Comparison of ENCODE assay signal across 1 cellular context in the genomic region with DNA sequence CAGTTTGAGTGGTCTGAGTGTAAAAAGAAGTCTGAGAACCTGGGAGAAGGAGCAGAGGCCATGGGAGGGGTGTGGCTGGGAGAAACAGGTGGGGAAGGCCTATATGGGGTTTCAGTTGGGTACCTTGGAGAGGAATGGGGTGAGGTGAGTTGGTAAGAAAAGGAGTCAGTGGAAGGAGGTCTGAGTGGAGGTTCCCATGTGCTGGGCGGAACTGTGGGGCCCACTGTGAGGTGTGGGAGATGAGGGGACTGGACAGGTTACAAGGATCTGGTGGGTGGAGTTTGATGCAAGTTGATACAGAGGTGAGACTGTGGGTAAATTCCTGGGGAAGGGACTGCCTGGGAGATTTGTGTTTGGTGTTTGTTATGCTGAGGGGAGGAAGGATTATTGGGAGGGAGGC.
TF ChIP-seq lines count a peak whose summit lies in the region.

No MANE protein-coding gene starts in this region.

TF ChIP-seq in A549, 52 proteins besides CTCF, POLR2A, EP300 and RAD21:
- TF ChIP-seq E2F6 (IDR thresholded peaks at IDR 0.05; ENCODE audit: borderline replicate concordance, low read depth) (no peak), RNF2 (IDR thresholded peaks at IDR 0.05; ENCODE audit: borderline replicate concordance, low read depth) (no peak), RFX5 (IDR thresholded peaks at IDR 0.05) (no peak), CBX8 (IDR thresholded peaks at IDR 0.05) (no peak), RCOR1 (IDR thresholded peaks at IDR 0.05; ENCODE audit: low read depth, low read length) (no peak), ZC3H11A (IDR thresholded peaks at IDR 0.05) (no peak), SREBF2 (IDR thresholded peaks at IDR 0.05) (no peak), RARB (CRISPR knock-in tag; IDR thresholded peaks at IDR 0.05) (no peak), FOSL2 (IDR thresholded peaks at IDR 0.05) (no peak), FOSL2 (CRISPR knock-in tag; IDR thresholded peaks at IDR 0.05) (no peak), CBX2 (IDR thresholded peaks at IDR 0.05; ENCODE audit: borderline replicate concordance, low read depth) (no peak), TFCP2L1 (CRISPR knock-in tag; IDR thresholded peaks at IDR 0.05) (no peak), HOXB5 (CRISPR knock-in tag; IDR thresholded peaks at IDR 0.05) (no peak)
- TF ChIP-seq, protein P1, sequence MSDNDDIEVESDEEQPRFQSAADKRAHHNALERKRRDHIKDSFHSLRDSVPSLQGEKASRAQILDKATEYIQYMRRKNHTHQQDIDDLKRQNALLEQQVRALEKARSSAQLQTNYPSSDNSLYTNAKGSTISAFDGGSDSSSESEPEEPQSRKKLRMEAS (IDR thresholded peaks at IDR 0.05) = no peak
- TF ChIP-seq, protein P2, sequence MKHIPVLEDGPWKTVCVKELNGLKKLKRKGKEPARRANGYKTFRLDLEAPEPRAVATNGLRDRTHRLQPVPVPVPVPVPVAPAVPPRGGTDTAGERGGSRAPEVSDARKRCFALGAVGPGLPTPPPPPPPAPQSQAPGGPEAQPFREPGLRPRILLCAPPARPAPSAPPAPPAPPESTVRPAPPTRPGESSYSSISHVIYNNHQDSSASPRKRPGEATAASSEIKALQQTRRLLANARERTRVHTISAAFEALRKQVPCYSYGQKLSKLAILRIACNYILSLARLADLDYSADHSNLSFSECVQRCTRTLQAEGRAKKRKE (CRISPR knock-in tag; IDR thresholded peaks at IDR 0.05; ENCODE audit: low read depth) = no peak
- TF ChIP-seq, protein P3, sequence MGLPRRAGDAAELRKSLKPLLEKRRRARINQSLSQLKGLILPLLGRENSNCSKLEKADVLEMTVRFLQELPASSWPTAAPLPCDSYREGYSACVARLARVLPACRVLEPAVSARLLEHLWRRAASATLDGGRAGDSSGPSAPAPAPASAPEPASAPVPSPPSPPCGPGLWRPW (IDR thresholded peaks at IDR 0.05) = no peak
- TF ChIP-seq, protein P4, sequence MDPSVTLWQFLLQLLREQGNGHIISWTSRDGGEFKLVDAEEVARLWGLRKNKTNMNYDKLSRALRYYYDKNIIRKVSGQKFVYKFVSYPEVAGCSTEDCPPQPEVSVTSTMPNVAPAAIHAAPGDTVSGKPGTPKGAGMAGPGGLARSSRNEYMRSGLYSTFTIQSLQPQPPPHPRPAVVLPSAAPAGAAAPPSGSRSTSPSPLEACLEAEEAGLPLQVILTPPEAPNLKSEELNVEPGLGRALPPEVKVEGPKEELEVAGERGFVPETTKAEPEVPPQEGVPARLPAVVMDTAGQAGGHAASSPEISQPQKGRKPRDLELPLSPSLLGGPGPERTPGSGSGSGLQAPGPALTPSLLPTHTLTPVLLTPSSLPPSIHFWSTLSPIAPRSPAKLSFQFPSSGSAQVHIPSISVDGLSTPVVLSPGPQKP (IDR thresholded peaks at IDR 0.05; ENCODE audit: low read depth, low read length) = no peak
